ENCODE assay signal across 1 cellular context in the genomic region with DNA sequence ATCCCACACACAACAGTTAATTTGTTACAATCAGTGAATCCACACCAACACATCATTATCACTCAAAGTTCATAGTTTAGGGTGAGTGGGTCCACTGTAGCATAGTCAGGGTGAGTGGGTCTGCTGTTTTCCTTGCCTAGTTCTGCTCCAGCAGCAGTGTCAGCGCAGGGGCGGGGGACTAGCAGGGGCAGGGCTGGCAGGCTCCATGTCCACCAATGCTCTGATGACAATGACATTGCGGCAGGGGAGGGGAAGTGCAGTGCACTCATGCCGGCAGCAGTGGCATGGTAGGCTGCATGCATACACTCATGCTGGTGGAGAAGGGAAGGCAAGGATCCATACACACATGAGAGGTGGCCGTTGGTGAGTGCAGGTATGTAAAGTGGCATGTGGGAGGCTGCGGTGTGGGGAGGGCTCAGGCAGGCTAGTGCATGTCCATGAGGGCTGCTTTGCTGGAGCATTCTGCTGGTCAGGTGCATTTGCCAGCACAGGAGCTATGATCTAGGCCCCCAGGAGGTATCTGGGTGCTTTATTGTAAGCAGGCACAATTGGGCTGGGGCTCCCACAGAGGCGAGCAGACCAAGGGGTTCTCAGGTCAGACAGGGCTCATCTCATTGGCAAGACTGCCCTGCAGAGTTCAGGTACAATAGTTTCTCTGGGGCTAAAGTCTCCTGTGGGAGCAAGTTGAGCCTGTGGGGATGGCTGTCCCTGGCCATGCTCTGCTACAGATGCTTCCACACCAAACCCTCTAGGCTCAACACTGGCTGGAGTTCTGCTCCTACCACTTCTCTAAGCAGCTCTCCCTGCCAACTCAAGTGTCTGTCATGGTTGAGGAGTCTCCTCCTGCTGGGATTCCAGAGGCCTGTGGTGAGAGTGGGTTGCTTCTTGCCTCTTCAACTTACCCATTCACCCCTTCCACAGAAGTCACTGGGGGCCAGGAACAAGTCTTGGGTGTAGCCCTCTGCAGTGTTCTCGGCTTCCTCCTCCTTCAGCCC.
TF ChIP-seq lines count a peak whose summit lies in the region.

No MANE protein-coding gene starts in this region.

TF ChIP-seq in IMR-90, 13 proteins besides CTCF, POLR2A, EP300 and RAD21:
- TF ChIP-seq MAFK (IDR thresholded peaks at IDR 0.05; ENCODE audit: low read depth, low read length) (no peak), RFX5 (IDR thresholded peaks at IDR 0.05; ENCODE audit: low read depth, low read length) (no peak), FOS (IDR thresholded peaks at IDR 0.05; ENCODE audit: low read depth, low read length) (no peak), MAZ (IDR thresholded peaks at IDR 0.05; ENCODE audit: borderline replicate concordance, low read depth, low read length) (no peak), NFE2L2 (IDR thresholded peaks at IDR 0.05; ENCODE audit: low read depth, low read length) (no peak), SMC3 (IDR thresholded peaks at IDR 0.05; ENCODE audit: low read depth, low read length) (no peak), RCOR1 (IDR thresholded peaks at IDR 0.05; ENCODE audit: insufficient replicate concordance, low read length) (no peak), CEBPB (IDR thresholded peaks at IDR 0.05; ENCODE audit: low read depth, low read length) (no peak), MXI1 (IDR thresholded peaks at IDR 0.05; ENCODE audit: borderline replicate concordance, low read depth, low read length) (no peak), BHLHE40 (IDR thresholded peaks at IDR 0.05; ENCODE audit: low read depth, low read length) (no peak)
- TF ChIP-seq, protein P1, sequence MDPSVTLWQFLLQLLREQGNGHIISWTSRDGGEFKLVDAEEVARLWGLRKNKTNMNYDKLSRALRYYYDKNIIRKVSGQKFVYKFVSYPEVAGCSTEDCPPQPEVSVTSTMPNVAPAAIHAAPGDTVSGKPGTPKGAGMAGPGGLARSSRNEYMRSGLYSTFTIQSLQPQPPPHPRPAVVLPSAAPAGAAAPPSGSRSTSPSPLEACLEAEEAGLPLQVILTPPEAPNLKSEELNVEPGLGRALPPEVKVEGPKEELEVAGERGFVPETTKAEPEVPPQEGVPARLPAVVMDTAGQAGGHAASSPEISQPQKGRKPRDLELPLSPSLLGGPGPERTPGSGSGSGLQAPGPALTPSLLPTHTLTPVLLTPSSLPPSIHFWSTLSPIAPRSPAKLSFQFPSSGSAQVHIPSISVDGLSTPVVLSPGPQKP (IDR thresholded peaks at IDR 0.05; ENCODE audit: borderline replicate concordance, low read depth, low read length): no peak
TF ChIP-seq in IMR-90: peak in this region for 0.
